In genomic region chr2:37711831-37712230, GRCh38 we compare ENCODE assay signal across 12 cellular contexts. TPM values are rescaled to one million over a fixed set of nuclear protein-coding genes. Genes with fewer than 3 reads are reported as not detected.
DNase-seq lines count a peak whose midpoint lies in the region; ATAC-seq, FAIRE-seq and TF ChIP-seq lines count a peak whose summit lies in the region.
"Had no signal": no experiment of that assay in that cellular context is flagged by ENCODE, and none has a peak within 500 bp of the region (broad histone marks: within the 10 kb centered on the region; RNA-seq: fewer than 3 reads in every experiment).

No MANE protein-coding gene starts in this region.

- peaks cover 9% of the 10 kb centered on the region for H3K36me3 Mint-ChIP-seq in activated naive CD8-positive, alpha-beta T cell treated with anti-CD3 and anti-CD28 coated beads, Interleukin-2, amount 50 U/mL, for 24 hours (ENCODE audit: low read depth)

- TF ChIP-seq CTCF in keratinocyte (optimal IDR thresholded peaks at IDR 0.05 in 1 of 3, IDR thresholded peaks at IDR 0.05 in 1 of 3, conservative IDR thresholded peaks at IDR 0.05 in 1 of 3; ENCODE audit: extremely low read depth in 1 of 3, insufficient read depth in 2 of 3, low read length in 3 of 3) = no peak

- H3K9me3 Mint-ChIP-seq in activated naive CD8-positive, alpha-beta T cell treated with anti-CD3 and anti-CD28 coated beads, Interleukin-2, amount 50 U/mL, for 24 hours = peaks cover 24% of the 10 kb centered on the region

- H4K20me1 ChIP-seq in BLaER1 treated with 17β-estradiol and CSF1 and Interleukin-3, amounts not matched to agents 10 nM and 100 nM = no peaks in the 10 kb centered on the region
- H4K20me1 ChIP-seq in keratinocyte (ENCODE audit: control insufficient read depth, extremely low read depth, insufficient read depth, low read length) = no peaks in the 10 kb centered on the region

- peaks cover 15 to 27% (median 23%) of the 10 kb centered on the region in 11 experiments; a peak in 21 of 22 replicates for H3K9me3 ChIP-seq in BLaER1 treated with 17β-estradiol and CSF1 and Interleukin-3, amounts not matched to agents 10 nM and 100 nM (replicated peaks in 1 of 11)
- H3K9me3 ChIP-seq in keratinocyte (ENCODE audit: control insufficient read depth, low read depth, low read length) = no peaks in the 10 kb centered on the region

- dilution Hi-C loops in keratinocyte (cut with MboI; ENCODE audit: extremely low pct_ligation_motif_present, low sequenced_read_pairs) = no loop called here

- H3K9ac ChIP-seq in BLaER1 treated with 17β-estradiol and CSF1 and Interleukin-3, amounts not matched to agents 10 nM and 100 nM = peak overlapping the region in 3 of 11 experiments; percentile 9 to 17 (median 13); a peak in 2 of 22 replicates
- H3K9ac ChIP-seq in keratinocyte (ENCODE audit: control insufficient read depth, extremely low read depth, insufficient read depth, low read length) = no peak overlapping the region

- H3K27me3 ChIP-seq in BLaER1 treated with 17β-estradiol and CSF1 and Interleukin-3, amounts not matched to agents 10 nM and 100 nM = peaks cover 0 to 12% (median 0%) of the 10 kb centered on the region in 11 experiments; a peak in 2 of 22 replicates
- no peaks in the 10 kb centered on the region for H3K27me3 ChIP-seq in keratinocyte (ENCODE audit: control insufficient read depth, extremely low read depth, insufficient read depth, low read length)

- no peaks in the 10 kb centered on the region for H3K9me1 ChIP-seq in keratinocyte (ENCODE audit: control insufficient read depth, extremely low read depth, insufficient read depth, low read length)

- H3K79me2 ChIP-seq in keratinocyte (ENCODE audit: control insufficient read depth, insufficient read depth, low read length) = no peaks in the 10 kb centered on the region

- H2AFZ ChIP-seq in keratinocyte (ENCODE audit: control insufficient read depth, low read length) = no peak overlapping the region

- peak overlapping the region; percentile 53 for H3K27ac Mint-ChIP-seq in activated naive CD8-positive, alpha-beta T cell treated with anti-CD3 and anti-CD28 coated beads, Interleukin-2, amount 50 U/mL, for 24 hours
- H3K27ac Mint-ChIP-seq: activated naive CD4-positive, alpha-beta T cell treated with anti-CD3 and anti-CD28 coated beads for 36 hours had no signal

- H3K4me1 ChIP-seq in BLaER1 treated with 17β-estradiol and CSF1 and Interleukin-3, amounts not matched to agents 10 nM and 100 nM = peaks cover 42 to 62% (median 52%) of the 10 kb centered on the region in 10 experiments
- peaks cover 15% of the 10 kb centered on the region for H3K4me1 ChIP-seq in keratinocyte (ENCODE audit: control insufficient read depth, extremely low read depth, insufficient read depth, low read length)

- H3K27me3 Mint-ChIP-seq in activated naive CD8-positive, alpha-beta T cell treated with anti-CD3 and anti-CD28 coated beads, Interleukin-2, amount 50 U/mL, for 24 hours = no peaks in the 10 kb centered on the region

- no peaks in the 10 kb centered on the region for H3K36me3 ChIP-seq in BLaER1 treated with 17β-estradiol and CSF1 and Interleukin-3, amounts not matched to agents 10 nM and 100 nM
- H3K36me3 ChIP-seq in keratinocyte (ENCODE audit: control insufficient read depth in 2 of 2, extremely low read depth in 1 of 2, insufficient read depth in 2 of 2, low read length in 2 of 2) = no peaks in the 10 kb centered on the region

- H3K4me3 ChIP-seq in BLaER1 treated with 17β-estradiol and CSF1 and Interleukin-3, amounts not matched to agents 10 nM and 100 nM = no peak overlapping the region
- no peak overlapping the region for H3K4me3 ChIP-seq in keratinocyte (ENCODE audit: control insufficient read depth in 2 of 3, extremely low read depth in 1 of 3, insufficient read depth in 2 of 3, low read depth in 1 of 3, low read length in 3 of 3)

- ATAC-seq in HG02759 (IDR thresholded peaks at IDR 0.05; ENCODE audit: unreplicated experiment) (peak; percentile 8), HG03432 (IDR thresholded peaks at IDR 0.05; ENCODE audit: unreplicated experiment) (no peak)
- no peak for ATAC-seq in activated naive CD8-positive, alpha-beta T cell treated with anti-CD3 and anti-CD28 coated beads, Interleukin-2, amount 50 U/mL, for 24 hours
- ATAC-seq: sciatic nerve had no signal

- FAIRE-seq in keratinocyte (lab: Jason Lieb, UNC) = no peak
- FAIRE-seq: D721Med had no signal

- no peak for DNase-seq in activated naive CD8-positive, alpha-beta T cell treated with anti-CD3 and anti-CD28 coated beads, Interleukin-2, amount 50 U/mL, for 24 hours
- DNase-seq in keratinocyte (ENCODE audit: low read depth, low spot score) = peak; percentile 48
- no peak for DNase-seq in NCI-H69 (lab: John Stamatoyannopoulos, UW)
- no peak for DNase-seq in NCI-H1105 treated with DMSO at 0.1 percent for 48 hours (lab: John Stamatoyannopoulos, UW)
- no peak for DNase-seq in NCI-H128 (lab: John Stamatoyannopoulos, UW; ENCODE audit: unreplicated experiment)
- DNase-seq: NCI-H1694 had no signal

- H3K27ac ChIP-seq in BLaER1 treated with 17β-estradiol and CSF1 and Interleukin-3, amounts not matched to agents 10 nM and 100 nM = peak overlapping the region in 8 of 11 experiments; percentile 9 to 78 (median 42); a peak in 10 of 22 replicates
- no peak overlapping the region for H3K27ac ChIP-seq in keratinocyte (ENCODE audit: control insufficient read depth, insufficient read depth, low read length)

- H3K4me2 ChIP-seq in BLaER1 treated with 17β-estradiol and CSF1 and Interleukin-3, amounts not matched to agents 10 nM and 100 nM = peak overlapping the region; percentile 64 to 83 (median 79)
- H3K4me2 ChIP-seq in keratinocyte (ENCODE audit: control insufficient read depth, extremely low read depth, insufficient read depth, low read depth, low read length) = peak overlapping the region; percentile 73

- H3K4me1 Mint-ChIP-seq in activated naive CD8-positive, alpha-beta T cell treated with anti-CD3 and anti-CD28 coated beads, Interleukin-2, amount 50 U/mL, for 24 hours = peaks cover 41% of the 10 kb centered on the region

- H3K4me3 Mint-ChIP-seq in activated naive CD8-positive, alpha-beta T cell treated with anti-CD3 and anti-CD28 coated beads, Interleukin-2, amount 50 U/mL, for 24 hours = no peak overlapping the region
- H3K4me3 Mint-ChIP-seq: activated naive CD4-positive, alpha-beta T cell treated with anti-CD3 and anti-CD28 coated beads for 36 hours had no signal

RNA-seq across cellular contexts. Expression of gene CDC42EP3, which starts 40.4 kb away (rescaled TPM):
- 24.1 to 50.7 TPM (median 34.6 TPM) in 3 replicates for polyA plus RNA-seq in keratinocyte
- 4.3 TPM for polyA plus RNA-seq in keratinocyte (2011; ENCODE audit: low read depth)
- polyA plus RNA-seq in keratinocyte (2011; cell fraction: cytosol; rRNA removed) = 39.4 and 54.8 TPM in 2 replicates
- polyA plus RNA-seq in keratinocyte (2011; cell fraction: nucleus; rRNA removed) = 45.1 and 47.2 TPM in 2 replicates
- polyA plus RNA-seq in keratinocyte (2012; ENCODE audit: low replicate concordance) = 16.4 and 22.4 TPM in 2 replicates
- polyA minus RNA-seq in keratinocyte = 32.5 to 52.2 TPM (median 33.1 TPM) in 3 replicates
- polyA minus RNA-seq in keratinocyte (2011; cell fraction: cytosol; rRNA and poly(A)+ RNA removed) = 24.0 TPM
- polyA minus RNA-seq in keratinocyte (2011; cell fraction: nucleus; rRNA and poly(A)+ RNA removed) = 17.2 and 39.7 TPM in 2 replicates
